ENCODE assay signal across 8 cellular contexts in the genomic region with DNA sequence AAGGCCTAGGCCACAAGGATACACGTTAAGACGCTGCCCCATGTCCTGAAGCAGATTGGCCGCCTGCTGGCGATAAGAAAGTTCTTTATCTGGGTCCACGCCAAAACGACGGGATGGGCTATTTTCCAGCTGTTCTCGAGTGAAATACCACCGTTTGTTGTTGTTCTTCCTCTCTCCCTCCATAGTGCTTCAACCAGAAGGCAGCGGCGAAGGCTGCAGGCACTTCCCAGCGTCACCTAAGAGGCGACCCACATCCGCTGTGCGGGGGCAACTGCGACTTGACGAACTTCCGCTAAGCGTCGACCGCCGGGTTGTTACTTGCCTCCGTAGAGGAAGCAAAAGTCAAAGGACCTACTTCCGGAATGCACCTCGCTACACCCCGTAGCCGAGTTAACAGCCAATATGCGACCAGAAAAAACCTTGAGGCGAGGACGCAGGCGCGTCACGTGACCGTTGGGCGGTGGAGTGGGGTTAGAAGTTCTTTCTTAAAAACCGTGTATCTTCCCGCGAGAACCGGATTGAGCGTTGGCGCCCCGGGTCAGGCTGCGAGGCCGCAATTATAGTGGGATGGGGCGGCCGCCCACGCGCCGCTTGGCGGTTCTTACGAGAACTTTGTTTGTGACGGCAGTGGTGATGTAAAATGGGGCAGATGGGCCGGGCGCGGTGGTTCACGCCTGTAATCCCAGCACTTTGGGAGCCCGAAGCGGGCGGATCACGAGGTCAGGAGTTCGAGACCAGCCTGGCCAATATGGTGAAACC. TPM values are rescaled to one million over a fixed set of nuclear protein-coding genes. Genes with fewer than 3 reads are reported as not detected.
DNase-seq lines count a peak whose midpoint lies in the region; ATAC-seq and TF ChIP-seq lines count a peak whose summit lies in the region.

TSS of gene CCNT1 (minus strand) at position 215 of the 759 bp plus-strand sequence. CDS start at position 183, 32 bp downstream.

- intact Hi-C loops in mammary epithelial cell (cut with micrococcal nuclease), result loop anchor here (1.0 to 5.0 kb wide), 2 partner anchors 34 to 36 kb away; partner anchors contain the start of gene KANSL2

- WGBS in mammary epithelial cell (ENCODE audit: low coverage, missing lambda C conversion rate), result under 1% methylated on average over 29 of the region's 61 CpGs

- CTCF ChIA-PET in mammary epithelial cell (lab: Charles Lee; ENCODE audit: low non-redundant PET), result no interaction called here

- dilution Hi-C loops in mammary epithelial cell (cut with HindIII; ENCODE audit: low sequenced_read_pairs), result no loop called here

- no peaks in the 10 kb centered on the region for H3K27me3 ChIP-seq in WERI-Rb-1 (ENCODE audit: insufficient read depth, low read depth, severe bottlenecking)
- H3K27me3 ChIP-seq in mammary epithelial cell (ENCODE audit: insufficient read depth, low read length), result no peaks in the 10 kb centered on the region

- peak within 1 kb of the TSS; percentile 89 for H2AFZ ChIP-seq in mammary epithelial cell (ENCODE audit: low read depth, low read length)

- TF ChIP-seq CTCF in WERI-Rb-1 (IDR thresholded peaks at IDR 0.05; ENCODE audit: low read depth, low read length) (0 out of 2 replicates have a peak, but pooled peaks have one; percentile 7), mammary epithelial cell (conservative IDR thresholded peaks at IDR 0.05 in 1 of 2, IDR thresholded peaks at IDR 0.05 in 1 of 2; ENCODE audit: extremely low read depth in 1 of 2, insufficient read depth in 1 of 2, low read depth in 1 of 2, low read length in 2 of 2) (peak in 1 of 2 donors; percentile 35)

- peaks cover 7% of the 10 kb centered on the region for H3K9me3 ChIP-seq in WERI-Rb-1 (ENCODE audit: severe bottlenecking)
- H3K9me3 ChIP-seq in mammary epithelial cell (replicated peaks; ENCODE audit: insufficient read depth, low read length), result peaks cover 11% of the 10 kb centered on the region
- H3K9me3 ChIP-seq in iPS-18c (ENCODE audit: control insufficient read depth, insufficient read depth, low read length), result peaks cover 3% of the 10 kb centered on the region

- BruUV-seq in mammary epithelial cell (replicated peaks; lab: Mats Ljungman, UMichigan), result no TSS peak

- peak within 1 kb of the TSS; percentile 91 for H3K27ac ChIP-seq in WERI-Rb-1
- peak within 1 kb of the TSS; percentile 92 for H3K27ac ChIP-seq in mammary epithelial cell (ENCODE audit: insufficient read depth, low read depth, low read length)
- H3K27ac ChIP-seq in skin epidermis, result peak within 1 kb of the TSS; percentile 79 to 99 (median 91)

- peak within 1 kb of the TSS; percentile 84 for H3K4me2 ChIP-seq in mammary epithelial cell (ENCODE audit: insufficient read depth, low read depth, low read length)

- peaks cover 21% of the 10 kb centered on the region for H3K4me1 ChIP-seq in mammary epithelial cell (ENCODE audit: insufficient read depth, low read length)

- H3K4me3 ChIP-seq in WERI-Rb-1 (ENCODE audit: low read depth, low read length) (peak within 1 kb of the TSS; percentile 75), mammary epithelial cell (replicated peaks in 1 of 3; ENCODE audit: insufficient read depth in 1 of 3, low read depth in 2 of 3, low read length in 3 of 3) (peak within 1 kb of the TSS; percentile 84 to 99 (median 88)), iPS-18c (ENCODE audit: insufficient read depth, low read depth, low read length) (peak within 1 kb of the TSS; percentile 78), skin epidermis (peak within 1 kb of the TSS; percentile 44 to 89 (median 79))

- peaks cover 46% of the 10 kb centered on the region for H3K79me2 ChIP-seq in mammary epithelial cell (ENCODE audit: insufficient read depth, low read length)

- in situ Hi-C loops in mammary epithelial cell (cut with MboI; ENCODE audit: low sequenced_read_pairs in 2 of 2), result no loop called here

- H3K9ac ChIP-seq in mammary epithelial cell (ENCODE audit: insufficient read depth, low read length), result peak within 1 kb of the TSS; percentile 98

- ATAC-seq in GM18907 (IDR thresholded peaks at IDR 0.05; ENCODE audit: unreplicated experiment) (peak; percentile 98), HG03159 (IDR thresholded peaks at IDR 0.05; ENCODE audit: unreplicated experiment) (peak; percentile 95)

- H4K20me1 ChIP-seq in mammary epithelial cell (ENCODE audit: insufficient read depth, low read length), result no peaks in the 10 kb centered on the region

- peak; percentile 100 for DNase-seq in AG08395 (ENCODE audit: low spot score)
- peak; percentile 99 for DNase-seq in NCI-H2227 (lab: John Stamatoyannopoulos, UW; ENCODE audit: unreplicated experiment)
- DNase-seq in WERI-Rb-1, result peak; percentile 99
- DNase-seq in mammary epithelial cell, result peak; percentile 100

- H3K36me3 ChIP-seq in WERI-Rb-1, result peaks cover 35% of the 10 kb centered on the region
- peaks cover 10% of the 10 kb centered on the region for H3K36me3 ChIP-seq in mammary epithelial cell (ENCODE audit: insufficient read depth, low read length)

RNA-seq across cellular contexts. Expression of gene CCNT1, which starts in this region (rescaled TPM):
- 10 to 100 TPM; 31.5 to 49.1 TPM for total RNA-seq in mammary epithelial cell
- polyA plus RNA-seq in mammary epithelial cell, result 24.2 TPM
- polyA minus RNA-seq in mammary epithelial cell, result 50.2 TPM

Comparison
In these comparisons a context has a peak if more than half of its experiments do, and no peak if none do; other contexts are left out.
1. Peak in every context shown above with its lines: DNase-seq, ATAC-seq, H3K4me3 ChIP-seq and H3K27ac ChIP-seq.